ENCODE assay signal across 8 cellular contexts in the genomic region with DNA sequence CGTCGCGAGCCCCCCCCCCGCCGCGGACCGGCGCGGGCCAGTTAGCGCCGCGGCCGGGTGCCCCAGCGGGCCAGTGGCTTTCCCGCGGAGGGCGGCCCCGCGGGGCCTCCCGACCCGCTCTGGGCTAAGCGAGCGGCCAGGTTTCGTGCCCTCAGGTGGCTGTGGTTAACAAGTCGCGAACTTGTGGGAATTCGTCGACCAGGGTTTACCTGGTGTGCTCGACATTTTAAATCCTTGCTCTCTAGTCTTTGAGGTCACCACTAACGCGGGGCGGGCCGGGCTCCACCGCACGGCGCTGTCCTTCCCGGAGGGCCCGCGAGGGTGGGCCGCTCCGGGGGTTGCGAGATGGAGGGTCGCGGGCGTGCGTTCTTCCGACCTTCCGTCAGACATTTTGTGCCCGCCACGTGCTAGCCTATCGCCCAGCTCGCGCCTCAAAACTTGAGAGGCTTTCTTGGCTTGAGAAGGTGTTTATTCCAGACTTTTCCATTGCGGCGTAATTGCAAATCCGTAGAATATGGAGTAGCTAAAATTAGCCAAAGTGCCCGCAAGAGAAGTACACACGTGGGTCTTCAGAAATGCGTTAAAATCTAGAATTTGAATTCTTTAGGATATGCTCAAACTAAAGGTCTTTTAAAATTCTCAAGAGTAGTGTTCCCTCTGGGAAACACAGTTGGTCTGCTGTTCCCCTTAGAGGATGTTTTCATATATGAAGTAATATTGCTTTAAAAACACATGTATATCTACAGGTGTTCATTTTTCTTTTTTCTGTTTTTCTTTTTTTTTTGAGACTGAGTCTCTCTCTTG. TPM values are rescaled to one million over a fixed set of nuclear protein-coding genes. Genes with fewer than 3 reads are reported as not detected.
A peak's percentile ranks its signal among the peaks of the same experiment; 100 is the strongest.
DNase-seq lines count a peak whose midpoint lies in the region; FAIRE-seq and TF ChIP-seq lines count a peak whose summit lies in the region.

No MANE protein-coding gene starts in this region.

- H3K27me3 ChIP-seq in endothelial cell of umbilical vein (ENCODE audit: control insufficient read depth in 2 of 2, insufficient read depth in 2 of 2, low read length in 2 of 2): no peaks in the 10 kb centered on the region

- TF ChIP-seq CTCF in endothelial cell of umbilical vein (IDR thresholded peaks at IDR 0.05; ENCODE audit: extremely low read depth in 1 of 2, insufficient read depth in 1 of 2, low read depth in 1 of 2, low read length in 2 of 2) (no peak), neural crest cell (conservative IDR thresholded peaks at IDR 0.05) (no peak), GM20000 (IDR thresholded peaks at IDR 0.05; ENCODE audit: extremely low read depth, missing control alignments) (no peak)

- peak overlapping the region; percentile 80 for H3K4me2 ChIP-seq in endothelial cell of umbilical vein (ENCODE audit: insufficient read depth, low read length)

- H3K9me3 ChIP-seq in endothelial cell of umbilical vein (replicated peaks; ENCODE audit: control insufficient read depth, insufficient read depth, low read length): no peaks in the 10 kb centered on the region

- POLR2A ChIA-PET in endothelial cell of umbilical vein (lab: Charles Lee): interaction anchor here (0.7 kb wide), 1 partner anchor 52 kb away, joined by 3 read pairs; no protein-coding TSS in a partner anchor

- peak overlapping the region; percentile 95 for H3K9ac ChIP-seq in endothelial cell of umbilical vein (replicated peaks; ENCODE audit: extremely low read depth, insufficient read depth, low read length)

- CTCF ChIA-PET in endothelial cell of umbilical vein (lab: Charles Lee): interaction anchor here (1.2 kb wide), 1 partner anchor 63 kb away, joined by 5 read pairs; the partner anchor contains the start of gene TRMO

- FAIRE-seq in endothelial cell of umbilical vein (lab: Jason Lieb, UNC) (no peak), urothelium cell line (lab: Jason Lieb, UNC) (no peak)

- peaks cover 5% of the 10 kb centered on the region for H4K20me1 ChIP-seq in endothelial cell of umbilical vein (replicated peaks; ENCODE audit: control insufficient read depth, extremely low read depth, insufficient read depth, low read length)

- no peaks in the 10 kb centered on the region for H3K36me3 Mint-ChIP-seq in neural crest cell (ENCODE audit: low read depth)

- H2AFZ ChIP-seq in endothelial cell of umbilical vein (ENCODE audit: low read depth, low read length): peak overlapping the region; percentile 55

- H3K27ac ChIP-seq in endothelial cell of umbilical vein (ENCODE audit: insufficient read depth, low read depth, low read length): peak overlapping the region; percentile 94

- H3K4me1 Mint-ChIP-seq in neural crest cell: peaks cover 56% of the 10 kb centered on the region

- DNase-seq in NCI-H82 (lab: John Stamatoyannopoulos, UW) (peak; percentile 40), NCI-H82 treated with DMSO at 0.1 percent for 48 hours (lab: John Stamatoyannopoulos, UW; ENCODE audit: unreplicated experiment) (no peak), HT-29 (ENCODE audit: low spot score) (peak; percentile 54), endothelial cell of umbilical vein (ENCODE audit: low read depth, low spot score) (peak; percentile 56), neural crest cell (ENCODE audit: low read depth, low spot score) (peak; percentile 9), urothelium cell line (ENCODE audit: low spot score) (peak; percentile 18), GM20000 (ENCODE audit: low spot score) (no peak)
- DNase-seq in activated CD4-positive, CD25-positive, alpha-beta regulatory T cell treated with anti-CD3 and anti-CD28 coated beads, Interleukin-2, amount 50 U/mL, for 16 hours (ENCODE audit: low read depth, low spot score): peak; percentile 9

- dilution Hi-C loops in endothelial cell of umbilical vein (cut with MboI; ENCODE audit: extremely low pct_ligation_motif_present, low sequenced_read_pairs): no loop called here

- peak overlapping the region; percentile 23 to 64 (median 60) for H3K4me3 ChIP-seq in endothelial cell of umbilical vein (replicated peaks in 1 of 3; ENCODE audit: insufficient read depth in 1 of 3, low read depth in 1 of 3, low read length in 3 of 3)

- H3K4me3 Mint-ChIP-seq in neural crest cell: peak overlapping the region; percentile 87

- H3K4me1 ChIP-seq in endothelial cell of umbilical vein (ENCODE audit: control insufficient read depth, extremely low read depth, insufficient read depth, low read length): peaks cover 31% of the 10 kb centered on the region

- BruUV-seq in endothelial cell of umbilical vein (replicated peaks; lab: Mats Ljungman, UMichigan): TSS peak; percentile 12

- peaks cover 70% of the 10 kb centered on the region for H3K79me2 ChIP-seq in endothelial cell of umbilical vein (ENCODE audit: control insufficient read depth, insufficient read depth, low read length)

- no peaks in the 10 kb centered on the region for H3K9me1 ChIP-seq in endothelial cell of umbilical vein (replicated peaks; ENCODE audit: control insufficient read depth, extremely low read depth, insufficient read depth, low read length)

- no peak for TF ChIP-seq POLR2A in endothelial cell of umbilical vein (IDR thresholded peaks at IDR 0.05; ENCODE audit: low read depth, low read length)

- no peaks in the 10 kb centered on the region for H3K36me3 ChIP-seq in endothelial cell of umbilical vein (ENCODE audit: control insufficient read depth in 2 of 2, extremely low read depth in 1 of 2, insufficient read depth in 2 of 2, low read length in 2 of 2)

- H3K27ac Mint-ChIP-seq in neural crest cell (ENCODE audit: unreplicated experiment): peak overlapping the region; percentile 81

- intact Hi-C loops in endothelial cell of umbilical vein (cut with micrococcal nuclease): no loop called here

- H3K27me3 Mint-ChIP-seq in neural crest cell (ENCODE audit: low read depth): peaks cover 30% of the 10 kb centered on the region

- no peaks in the 10 kb centered on the region for H3K9me3 Mint-ChIP-seq in neural crest cell

TF ChIP-seq in endothelial cell of umbilical vein, 7 proteins besides CTCF, POLR2A, EP300 and RAD21:
- no peak for TF ChIP-seq GATA2 (IDR thresholded peaks at IDR 0.05; ENCODE audit: insufficient read depth, insufficient read length, low read depth, low read length)
- TF ChIP-seq MAX (IDR thresholded peaks at IDR 0.05; ENCODE audit: insufficient read depth, insufficient read length): peak; percentile 70

RNA-seq across cellular contexts. Expression of gene ANP32B, which starts 2.1 kb away (rescaled TPM):
- total RNA-seq in HT-29 (2014; rRNA removed; shearing (Covaris generic)): 11.5 and 22.7 TPM in 2 replicates
- total RNA-seq in endothelial cell of umbilical vein: 152 and 173 TPM in 2 replicates
- 5.9 and 13.9 TPM in 2 replicates for polyA plus RNA-seq in endothelial cell of umbilical vein
- polyA plus RNA-seq in endothelial cell of umbilical vein (2011; cell fraction: cytosol; rRNA removed): 46.4 and 47.0 TPM in 2 replicates
- 20.7 and 29.1 TPM in 2 replicates for polyA plus RNA-seq in endothelial cell of umbilical vein (2011; cell fraction: nucleus; rRNA removed)
- polyA plus RNA-seq in endothelial cell of umbilical vein (2012): 165 and 251 TPM in 2 replicates
- polyA minus RNA-seq in endothelial cell of umbilical vein: 12.8 and 21.7 TPM in 2 replicates
- 47.4 TPM for polyA minus RNA-seq in endothelial cell of umbilical vein (2011; cell fraction: cytosol; rRNA and poly(A)+ RNA removed)
- polyA minus RNA-seq in endothelial cell of umbilical vein (2011; cell fraction: nucleus; rRNA and poly(A)+ RNA removed): 17.1 and 20.9 TPM in 2 replicates
- 220 and 235 TPM in 2 replicates for total RNA-seq in neural crest cell

RNA-seq across cellular contexts. Expression of gene HEMGN, which starts 47.3 kb away (rescaled TPM):
- not detected in 2 replicates for total RNA-seq in HT-29 (2014; rRNA removed; shearing (Covaris generic))
- total RNA-seq in endothelial cell of umbilical vein (not detected in 2 replicates), neural crest cell (not detected in 2 replicates)
- not detected in 2 replicates for polyA plus RNA-seq in endothelial cell of umbilical vein
- polyA plus RNA-seq in endothelial cell of umbilical vein (2011; cell fraction: cytosol; rRNA removed): not detected in 2 replicates
- polyA plus RNA-seq in endothelial cell of umbilical vein (2011; cell fraction: nucleus; rRNA removed): not detected in 2 replicates
- not detected in 2 replicates for polyA plus RNA-seq in endothelial cell of umbilical vein (2012)
- polyA minus RNA-seq in endothelial cell of umbilical vein: 0.15 and 0.68 TPM in 2 replicates
- polyA minus RNA-seq in endothelial cell of umbilical vein (2011; cell fraction: cytosol; rRNA and poly(A)+ RNA removed): not detected
- polyA minus RNA-seq in endothelial cell of umbilical vein (2011; cell fraction: nucleus; rRNA and poly(A)+ RNA removed): not detected in 2 replicates

Comparison
In these comparisons a context has a peak if more than half of its experiments do, and no peak if none do; other contexts are left out.
1. DNase-seq: peak in NCI-H82 (single experiment), HT-29 (single experiment), activated CD4-positive, CD25-positive, alpha-beta regulatory T cell treated with anti-CD3 and anti-CD28 coated beads, Interleukin-2, amount 50 U/mL, for 16 hours (single experiment), endothelial cell of umbilical vein (single experiment), neural crest cell (single experiment) and urothelium cell line (single experiment); none in NCI-H82 treated with DMSO at 0.1 percent for 48 hours (single experiment) and GM20000 (single experiment).